Comparison of ENCODE assay signal across 27 cellular contexts in genomic region chr20:43948455-43948854, GRCh38.
"Had no signal": no experiment of that assay in that cellular context is flagged by ENCODE, and none has a peak within 500 bp of the region (broad histone marks: within the 10 kb centered on the region; RNA-seq: fewer than 3 reads in every experiment).

No MANE protein-coding gene starts in this region.

- H3K9me3 Mint-ChIP-seq: activated CD4-positive, alpha-beta T cell treated with anti-CD3 and anti-CD28 coated beads, Interleukin-2, amount 10 ng/mL, durations not matched to agents 7 days and 5 days; activated CD8-positive, alpha-beta T cell treated with anti-CD3 and anti-CD28 coated beads for 36 hours; activated naive CD8-positive, alpha-beta T cell treated with anti-CD3 and anti-CD28 coated beads, Interleukin-2, amount 50 U/mL, for 24 hours; activated T-helper 1 cell treated with anti-CD3 and anti-CD28 coated beads, Interleukin-12 subunit alpha, Interleukin-12 subunit beta, Interleukin-2, Interleukin-4 antibody, amounts not matched to agents 30 ng/mL and 10 ng/mL and 1 ng/mL, durations not matched to agents 14 hours and 24 hours and 36 hours; nephron progenitor cell; stimulated activated naive CD8-positive, alpha-beta T cell treated with anti-CD3 and anti-CD28 coated beads, Interleukin-15, Interleukin-2, amounts not matched to agents 100 ng/mL and 50 ng/mL, for 24 hours had no signal

- H3K9ac ChIP-seq: parathyroid adenoma had no signal

- H3K27ac ChIP-seq: body of pancreas, cardiac muscle cell, heart right ventricle, parathyroid adenoma, tibial artery, VCaP had no signal

- DNase-seq: activated CD4-positive, alpha-beta T cell treated with anti-CD3 and anti-CD28 coated beads, Interleukin-2, amount 10 ng/mL, durations not matched to agents 7 days and 5 days; activated CD4-positive, CD25-positive, alpha-beta regulatory T cell treated with anti-CD3 and anti-CD28 coated beads, Interleukin-2, amount 50 U/mL, for 72 hours; activated CD8-positive, alpha-beta memory T cell treated with anti-CD3 and anti-CD28 coated beads, Interleukin-2, amount 10 ng/mL, durations not matched to agents 7 days and 5 days; activated CD8-positive, alpha-beta T cell treated with anti-CD3 and anti-CD28 coated beads for 36 hours; activated gamma-delta T cell; activated naive CD4-positive, alpha-beta T cell treated with anti-CD3 and anti-CD28 coated beads, Interleukin-2, amount 50 U/mL, for 16 hours; activated naive CD8-positive, alpha-beta T cell treated with anti-CD3 and anti-CD28 coated beads, Interleukin-2, amount 50 U/mL, for 24 hours; activated T-cell treated with anti-CD3 and anti-CD28 coated beads for 4 hours; anterior cingulate cortex; body of pancreas; cortex of kidney; effector CD4-positive, alpha-beta T cell; heart right ventricle; islet precursor cell; left cardiac atrium; mesendoderm; mucosa of descending colon; nephron progenitor cell; nucleus accumbens; right cardiac atrium; substantia nigra; tibial artery had no signal

- H3K4me1 ChIP-seq: body of pancreas, tibial artery had no signal

- H3K36me3 ChIP-seq: cardiac muscle cell, heart right ventricle, tibial artery had no signal

- H3K4me3 ChIP-seq: body of pancreas, cardiac muscle cell, heart right ventricle, mucosa of descending colon, tibial artery had no signal

- H3K9me3 ChIP-seq: body of pancreas, heart right ventricle, mucosa of descending colon, tibial artery had no signal

- H3K4me3 Mint-ChIP-seq: activated CD4-positive, alpha-beta T cell treated with anti-CD3 and anti-CD28 coated beads, Interleukin-2, amount 10 ng/mL, durations not matched to agents 7 days and 5 days; activated CD8-positive, alpha-beta memory T cell treated with anti-CD3 and anti-CD28 coated beads, Interleukin-2, amount 10 ng/mL, durations not matched to agents 7 days and 5 days; activated CD8-positive, alpha-beta T cell treated with anti-CD3 and anti-CD28 coated beads for 36 hours; activated naive CD8-positive, alpha-beta T cell treated with anti-CD3 and anti-CD28 coated beads, Interleukin-2, amount 50 U/mL, for 24 hours; activated T-helper 1 cell treated with anti-CD3 and anti-CD28 coated beads, Interleukin-12 subunit alpha, Interleukin-12 subunit beta, Interleukin-2, Interleukin-4 antibody, amounts not matched to agents 30 ng/mL and 10 ng/mL and 1 ng/mL, durations not matched to agents 14 hours and 24 hours and 36 hours; nephron progenitor cell; stimulated activated naive CD8-positive, alpha-beta T cell treated with anti-CD3 and anti-CD28 coated beads, Interleukin-15, Interleukin-2, amounts not matched to agents 100 ng/mL and 50 ng/mL, for 24 hours had no signal

- ATAC-seq: activated CD8-positive, alpha-beta memory T cell treated with anti-CD3 and anti-CD28 coated beads, Interleukin-2, amount 10 ng/mL, durations not matched to agents 7 days and 5 days; activated CD8-positive, alpha-beta T cell treated with anti-CD3 and anti-CD28 coated beads for 36 hours; activated naive CD8-positive, alpha-beta T cell treated with anti-CD3 and anti-CD28 coated beads, Interleukin-2, amount 50 U/mL, for 24 hours; body of pancreas; heart right ventricle; left cardiac atrium; mucosa of descending colon; right cardiac atrium had no signal

- H2AFZ ChIP-seq: parathyroid adenoma had no signal

- H3K79me2 ChIP-seq: parathyroid adenoma had no signal

- H3K27me3 ChIP-seq: body of pancreas, cardiac muscle cell had no signal

- H3K27ac Mint-ChIP-seq: activated CD4-positive, alpha-beta T cell treated with anti-CD3 and anti-CD28 coated beads, Interleukin-2, amount 10 ng/mL, durations not matched to agents 7 days and 5 days; activated CD8-positive, alpha-beta memory T cell treated with anti-CD3 and anti-CD28 coated beads, Interleukin-2, amount 10 ng/mL, durations not matched to agents 7 days and 5 days; activated CD8-positive, alpha-beta T cell treated with anti-CD3 and anti-CD28 coated beads for 36 hours; activated naive CD8-positive, alpha-beta T cell treated with anti-CD3 and anti-CD28 coated beads, Interleukin-2, amount 50 U/mL, for 24 hours; activated T-helper 1 cell treated with anti-CD3 and anti-CD28 coated beads, Interleukin-12 subunit alpha, Interleukin-12 subunit beta, Interleukin-2, Interleukin-4 antibody, amounts not matched to agents 30 ng/mL and 10 ng/mL and 1 ng/mL, durations not matched to agents 14 hours and 24 hours and 36 hours; nephron progenitor cell; stimulated activated naive CD8-positive, alpha-beta T cell treated with anti-CD3 and anti-CD28 coated beads, Interleukin-15, Interleukin-2, amounts not matched to agents 100 ng/mL and 50 ng/mL, for 24 hours had no signal
